In genomic region chr1:40973912-40974311, GRCh38 we compare ENCODE assay signal across 20 cellular contexts. TPM values are rescaled to one million over a fixed set of nuclear protein-coding genes. Genes with fewer than 3 reads are reported as not detected.
A peak's percentile ranks its signal among the peaks of the same experiment; 100 is the strongest.
DNase-seq lines count a peak whose midpoint lies in the region; ATAC-seq and TF ChIP-seq lines count a peak whose summit lies in the region.
"Had no signal": no experiment of that assay in that cellular context is flagged by ENCODE, and none has a peak within 500 bp of the region (broad histone marks: within the 10 kb centered on the region; RNA-seq: fewer than 3 reads in every experiment).

No MANE protein-coding gene starts in this region.

- peaks cover 4% of the 10 kb centered on the region for H3K4me1 ChIP-seq in IMR-90 (ENCODE audit: control insufficient read depth, insufficient read depth, low read length)

- peaks cover 7% of the 10 kb centered on the region for H3K27me3 Mint-ChIP-seq in dendritic cell treated with granulocyte-macrophage colony-stimulating factor and Interleukin-4, amounts not matched to agents 40 ng/mL and 50 ng/mL, for 4 days
- H3K27me3 Mint-ChIP-seq: IgD-negative memory B cell had no signal

- H4K8ac ChIP-seq in IMR-90 (ENCODE audit: low read depth in 2 of 2, low read length in 2 of 2): 0 out of 4 replicates have a peak overlapping the region, but pooled peaks of 1 of the 2 experiments have one; percentile 44

- peak; percentile 27 to 39 for DNase-seq in AML-193 (lab: John Stamatoyannopoulos, UW)
- no peak for DNase-seq in IMR-90
- DNase-seq in NOMO-1 treated with dmso at 0.1 percent for 144 hours (lab: John Stamatoyannopoulos, UW; ENCODE audit: unreplicated experiment): peak; percentile 9
- no peak for DNase-seq in NCI-H524 treated with DMSO at 0.1 percent for 48 hours (lab: John Stamatoyannopoulos, UW)
- no peak for DNase-seq in DMS 273 treated with DMSO at 0.1 percent for 48 hours (lab: John Stamatoyannopoulos, UW)
- DNase-seq in H4 (ENCODE audit: low spot score): no peak
- no peak for DNase-seq in occipital lobe (lab: John Stamatoyannopoulos, UW)
- DNase-seq: COR-L47, NCI-H1092, NCI-H146, NCI-H2081 treated with DMSO at 0.1 percent for 48 hours, NCI-H510A, OCI-M1, SW 1271 had no signal

- H2AFZ ChIP-seq in IMR-90 (replicated peaks; ENCODE audit: low read length, poor library complexity): no peak overlapping the region

- H3K27me3 ChIP-seq in IMR-90 (ENCODE audit: control insufficient read depth, insufficient read depth, low read length): no peaks in the 10 kb centered on the region

- ATAC-seq in IMR-90 (ENCODE audit: low read depth): no peak

- no peak for TF ChIP-seq CTCF in IMR-90 (conservative IDR thresholded peaks at IDR 0.05; ENCODE audit: low read depth, low read length)

- WGBS in IMR-90 (ENCODE audit: extremely low coverage in 2 of 2, insufficient read length in 1 of 2), 2 experiments: no CpG with 5 or more reads among the region's 2 CpGs

- H3K9me3 Mint-ChIP-seq in dendritic cell treated with granulocyte-macrophage colony-stimulating factor and Interleukin-4, amounts not matched to agents 40 ng/mL and 50 ng/mL, for 4 days: no peaks in the 10 kb centered on the region
- H3K9me3 Mint-ChIP-seq: IgD-negative memory B cell had no signal

- H2AK9ac ChIP-seq in IMR-90 (replicated peaks; ENCODE audit: low read depth, low read length, poor library complexity): no peak overlapping the region

- H3K9me1 ChIP-seq in IMR-90 (ENCODE audit: insufficient read depth, low read length): peaks cover 14% of the 10 kb centered on the region

- H3K36me3 ChIP-seq in IMR-90 (ENCODE audit: control insufficient read depth, insufficient read depth, low read length): no peaks in the 10 kb centered on the region
- H3K36me3 ChIP-seq: HAP-1 had no signal

- no peak overlapping the region for H3K4me2 ChIP-seq in IMR-90 (ENCODE audit: low read depth, low read length)

- no peak overlapping the region for H3K9ac ChIP-seq in IMR-90 (ENCODE audit: low read depth, low read length)

- intact Hi-C loops in IMR-90 (cut with micrococcal nuclease): no loop called here
- intact Hi-C loops in dendritic cell treated with granulocyte-macrophage colony-stimulating factor and Interleukin-4, amounts not matched to agents 40 ng/mL and 50 ng/mL, for 4 days (cut with micrococcal nuclease): no loop called here

- no TSS peak for BruUV-seq in IMR-90 (replicated peaks; lab: Mats Ljungman, UMichigan)

- no peaks in the 10 kb centered on the region for H4K20me1 ChIP-seq in IMR-90 (ENCODE audit: insufficient read depth, low read length)

- POLR2A ChIA-PET in IMR-90 (lab: Charles Lee; ENCODE audit: unreplicated experiment): no interaction called here

- TF ChIP-seq POLR2A in IMR-90 (IDR thresholded peaks at IDR 0.05; ENCODE audit: low read depth, low read length): no peak

- peaks cover 52% of the 10 kb centered on the region for H3K4me1 Mint-ChIP-seq in dendritic cell treated with granulocyte-macrophage colony-stimulating factor and Interleukin-4, amounts not matched to agents 40 ng/mL and 50 ng/mL, for 4 days (ENCODE audit: low read depth)

- no peaks in the 10 kb centered on the region for H3K9me3 ChIP-seq in IMR-90 (ENCODE audit: control insufficient read depth, insufficient read depth, low read length)
- H3K9me3 ChIP-seq: HAP-1 had no signal

- H3K4me3 Mint-ChIP-seq in dendritic cell treated with granulocyte-macrophage colony-stimulating factor and Interleukin-4, amounts not matched to agents 40 ng/mL and 50 ng/mL, for 4 days: no peak overlapping the region
- H3K4me3 Mint-ChIP-seq: CD14-positive monocyte had no signal

- H3K14ac ChIP-seq in IMR-90 (replicated peaks; ENCODE audit: low read depth, low read length): peak overlapping the region; percentile 45; the same call in 1 of the 2 replicates

- H3K56ac ChIP-seq in IMR-90 (ENCODE audit: extremely low read depth, insufficient read depth, low read length): no peak overlapping the region

- CTCF ChIA-PET in IMR-90 (lab: Yijun Ruan, JAX): no interaction called here

- peak overlapping the region; percentile 74; the same call in 1 of the 2 replicates for H2BK20ac ChIP-seq in IMR-90 (ENCODE audit: low read depth, low read length)

- 0 out of 2 replicates have a peak overlapping the region, but pooled peaks have one; percentile 51 for H2AK5ac ChIP-seq in IMR-90 (ENCODE audit: low read depth, low read length)

- no peak for TF ChIP-seq RAD21 in IMR-90 (IDR thresholded peaks at IDR 0.05; ENCODE audit: low read length)

- no peak overlapping the region for H3K18ac ChIP-seq in IMR-90 (ENCODE audit: low read depth, low read length)

- H3K27ac Mint-ChIP-seq in dendritic cell treated with granulocyte-macrophage colony-stimulating factor and Interleukin-4, amounts not matched to agents 40 ng/mL and 50 ng/mL, for 4 days: peak overlapping the region; percentile 67
- H3K27ac Mint-ChIP-seq: IgD-negative memory B cell had no signal

- peaks cover under 1% of the 10 kb centered on the region for H3K36me3 Mint-ChIP-seq in dendritic cell treated with granulocyte-macrophage colony-stimulating factor and Interleukin-4, amounts not matched to agents 40 ng/mL and 50 ng/mL, for 4 days (ENCODE audit: low read depth)
- H3K36me3 Mint-ChIP-seq: CD14-positive monocyte, IgD-negative memory B cell had no signal

- H2BK5ac ChIP-seq in IMR-90 (ENCODE audit: low read depth, low read length, poor library complexity, severe bottlenecking): peak overlapping the region; percentile 63

- H4K91ac ChIP-seq in IMR-90 (ENCODE audit: insufficient read depth, low read depth, low read length): peak overlapping the region; percentile 15; the same call in 1 of the 2 replicates

- peak overlapping the region; percentile 41 for H3K4ac ChIP-seq in IMR-90 (ENCODE audit: low read depth, low read length)

- peak overlapping the region; percentile 73 for H2BK120ac ChIP-seq in IMR-90 (ENCODE audit: low read depth, low read length)

- dilution Hi-C loops in IMR-90 (cut with HindIII; ENCODE audit: low sequenced_read_pairs, unreplicated experiment): no loop called here

- in situ Hi-C loops in IMR-90 (cut with MboI; ENCODE audit: low sequenced_read_pairs): loop anchor here (25.0 kb wide), 1 partner anchor 337 kb away; no protein-coding TSS in a partner anchor

- H3K4me3 ChIP-seq in IMR-90 (ENCODE audit: insufficient read depth, low read depth, low read length): no peak overlapping the region
- H3K4me3 ChIP-seq: HAP-1 had no signal

- no peak overlapping the region for H4K5ac ChIP-seq in IMR-90 (ENCODE audit: low read depth, low read length)

- no peak overlapping the region for H3K27ac ChIP-seq in IMR-90 (ENCODE audit: insufficient read depth, low read length)
- H3K27ac ChIP-seq: RWPE1 had no signal

- 0 out of 2 replicates have a peak overlapping the region, but pooled peaks have one; percentile 52 for H3K23ac ChIP-seq in IMR-90 (ENCODE audit: low read depth, low read length)

- H2BK15ac ChIP-seq in IMR-90 (ENCODE audit: low read depth, low read length): peak overlapping the region; percentile 30; the same call in 1 of the 3 replicates

- H3K79me1 ChIP-seq in IMR-90 (ENCODE audit: low read depth in 1 of 2, low read length in 2 of 2): peaks cover 0 to 3% of the 10 kb centered on the region in 2 experiments; a peak in 2 of 4 replicates

TF ChIP-seq in IMR-90, 13 proteins besides CTCF, POLR2A, EP300 and RAD21:
- TF ChIP-seq MAFK (IDR thresholded peaks at IDR 0.05; ENCODE audit: low read depth, low read length) (no peak), CHD1 (IDR thresholded peaks at IDR 0.05; ENCODE audit: low read depth, low read length) (no peak), CEBPB (IDR thresholded peaks at IDR 0.05; ENCODE audit: low read depth, low read length) (no peak), RCOR1 (IDR thresholded peaks at IDR 0.05; ENCODE audit: insufficient replicate concordance, low read length) (no peak), MXI1 (IDR thresholded peaks at IDR 0.05; ENCODE audit: borderline replicate concordance, low read depth, low read length) (no peak), MAZ (IDR thresholded peaks at IDR 0.05; ENCODE audit: borderline replicate concordance, low read depth, low read length) (no peak), FOS (IDR thresholded peaks at IDR 0.05; ENCODE audit: low read depth, low read length) (no peak), USF2 (IDR thresholded peaks at IDR 0.05; ENCODE audit: low read depth, low read length) (no peak), SMC3 (IDR thresholded peaks at IDR 0.05; ENCODE audit: low read depth, low read length) (no peak), NFE2L2 (IDR thresholded peaks at IDR 0.05; ENCODE audit: low read depth, low read length) (no peak), ELK1 (IDR thresholded peaks at IDR 0.05; ENCODE audit: borderline replicate concordance, low read depth, low read length) (no peak)

RNA-seq across cellular contexts. Expression of gene CTPS1, which starts 5.6 kb away (rescaled TPM):
- total RNA-seq in IMR-90 (2012; rRNA removed) (41.0 and 45.5 TPM in 2 replicates), occipital lobe (16.5 TPM)
- 40.4 and 43.2 TPM in 2 replicates for polyA plus RNA-seq in IMR-90 (2012; rRNA removed)
- 11.2 and 42.3 TPM in 2 replicates for polyA plus RNA-seq in IMR-90 (2012; cell fraction: cytosol; rRNA removed)
- polyA plus RNA-seq in IMR-90 (2012; cell fraction: nucleus; rRNA removed; ENCODE audit: low replicate concordance): 23.0 and 58.3 TPM in 2 replicates
- 38.7 and 56.2 TPM in 2 replicates for total RNA-seq in H4 (2014; rRNA removed; shearing (Covaris generic))

RNA-seq across cellular contexts. Expression of gene SLFNL1, which starts 47.6 kb away (rescaled TPM):
- total RNA-seq in IMR-90 (2012; rRNA removed): under 0.01 TPM in 2 replicates
- polyA plus RNA-seq in IMR-90 (2012; rRNA removed): 0.07 and 0.09 TPM in 2 replicates
- 0.02 TPM in 1 of 2 replicates, not detected in the other for polyA plus RNA-seq in IMR-90 (2012; cell fraction: cytosol; rRNA removed)
- 0.30 and 0.76 TPM in 2 replicates for polyA plus RNA-seq in IMR-90 (2012; cell fraction: nucleus; rRNA removed; ENCODE audit: low replicate concordance)
- not detected in 2 replicates for total RNA-seq in H4 (2014; rRNA removed; shearing (Covaris generic))
- total RNA-seq in occipital lobe: 0.94 TPM
- total RNA-seq: HT1080 had no signal

Comparison
In these comparisons a context has a peak if more than half of its experiments do, and no peak if none do; other contexts are left out.
1. DNase-seq: peak in AML-193 (2 of 2) and NOMO-1 treated with dmso at 0.1 percent for 144 hours (single experiment); none in IMR-90 (single experiment), NCI-H524 treated with DMSO at 0.1 percent for 48 hours (single experiment), DMS 273 treated with DMSO at 0.1 percent for 48 hours (single experiment), H4 (single experiment) and occipital lobe (single experiment).